11 cellular contexts compared by ENCODE assay signal in the genomic region with DNA sequence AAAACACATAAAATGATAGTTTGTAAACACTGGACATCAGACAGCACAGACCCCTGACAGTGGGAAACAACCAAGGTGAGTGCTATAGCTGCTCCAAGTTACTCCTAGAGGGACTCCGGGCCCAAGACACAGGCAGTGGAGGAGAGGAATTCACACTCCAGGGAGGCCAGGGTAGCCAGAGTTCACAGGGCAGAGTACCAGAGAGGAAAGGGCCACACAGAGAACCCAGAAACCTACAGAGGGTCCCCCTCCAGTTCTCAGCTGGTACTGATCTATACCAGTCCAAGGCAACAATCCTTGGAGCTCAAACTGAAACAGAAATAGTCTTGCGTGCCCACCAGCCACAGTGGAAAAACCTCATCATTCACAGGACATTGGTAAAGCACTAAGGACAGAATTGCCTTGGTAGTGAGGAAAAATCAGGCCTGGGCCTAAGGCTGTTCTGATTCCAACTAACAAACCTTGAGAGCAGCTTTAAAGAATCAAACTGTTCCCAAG. TPM values are rescaled to one million over a fixed set of nuclear protein-coding genes. Genes with fewer than 3 reads are reported as not detected.
DNase-seq lines count a peak whose midpoint lies in the region; ATAC-seq and TF ChIP-seq lines count a peak whose summit lies in the region.
"Had no signal": no experiment of that assay in that cellular context is flagged by ENCODE, and none has a peak within 500 bp of the region (broad histone marks: within the 10 kb centered on the region; RNA-seq: fewer than 3 reads in every experiment).

No MANE protein-coding gene starts in this region.

- TF ChIP-seq EP300 in tibial nerve (IDR thresholded peaks at IDR 0.05): no peak

- no peak overlapping the region for H3K27ac Mint-ChIP-seq in effector memory CD8-positive, alpha-beta T cell
- H3K27ac Mint-ChIP-seq: T-cell had no signal

- no peaks in the 10 kb centered on the region for H3K27me3 Mint-ChIP-seq in effector memory CD8-positive, alpha-beta T cell
- H3K27me3 Mint-ChIP-seq: T-cell had no signal

- DNase-seq in SJSA1 (ENCODE audit: low read depth in 1 of 2, low spot score in 2 of 2): no peak
- DNase-seq in epithelial cell of prostate (ENCODE audit: low read depth, low spot score): no peak
- DNase-seq in tibial nerve (ENCODE audit: low spot score in 2 of 2): no peak
- no peak for DNase-seq in NCI-H2029 (lab: John Stamatoyannopoulos, UW)
- DNase-seq in effector memory CD8-positive, alpha-beta T cell: no peak
- no peak for DNase-seq in NCI-H345 treated with DMSO at 0.1 percent for 48 hours (lab: John Stamatoyannopoulos, UW; ENCODE audit: unreplicated experiment)
- DNase-seq: activated CD8-positive, alpha-beta memory T cell treated with anti-CD3 and anti-CD28 coated beads, Interleukin-2, amount 50 U/mL, for 48 hours; right lobe of liver; T-cell had no signal

- peaks cover 48% of the 10 kb centered on the region for H3K36me3 ChIP-seq in SJSA1
- no peaks in the 10 kb centered on the region for H3K36me3 ChIP-seq in muscle layer of colon (ENCODE audit: insufficient read depth, low read length)
- H3K36me3 ChIP-seq in tibial nerve: peaks cover 0 to 24% (median 0%) of the 10 kb centered on the region in 3 donors
- H3K36me3 ChIP-seq: right lobe of liver had no signal

- no peak overlapping the region for H3K9ac ChIP-seq in muscle layer of colon (ENCODE audit: low read length)

- H3K4me3 ChIP-seq in SJSA1 (no peak overlapping the region), muscle layer of colon (ENCODE audit: low read depth in 1 of 2, low read length in 2 of 2) (peak overlapping the region in 1 of 2 donors; percentile 26), tibial nerve (no peak overlapping the region)
- H3K4me3 ChIP-seq: right lobe of liver had no signal

- peaks cover 7 to 13% of the 10 kb centered on the region in 2 donors for H3K4me1 Mint-ChIP-seq in effector memory CD8-positive, alpha-beta T cell (ENCODE audit: low read depth in 2 of 2)

- WGBS in tibial nerve, 2 donors: 53 to 67% methylated on average over 2 of the region's 2 CpGs

- no peak overlapping the region for H3K4me3 Mint-ChIP-seq in effector memory CD8-positive, alpha-beta T cell
- H3K4me3 Mint-ChIP-seq: T-cell had no signal

- ATAC-seq in GM18858 (IDR thresholded peaks at IDR 0.05; ENCODE audit: unreplicated experiment): no peak
- no peak for ATAC-seq in effector memory CD8-positive, alpha-beta T cell (replicated peaks)
- ATAC-seq: T-cell had no signal

- H3K27ac ChIP-seq in SJSA1: peak overlapping the region; percentile 58
- peak overlapping the region; percentile 91 for H3K27ac ChIP-seq in epithelial cell of prostate
- peak overlapping the region; percentile 36 for H3K27ac ChIP-seq in muscle layer of colon (ENCODE audit: low read depth, low read length)
- peak overlapping the region in 3 of 4 donors; percentile 2 to 79 (median 66) for H3K27ac ChIP-seq in tibial nerve

- peaks cover 11% of the 10 kb centered on the region for H3K9me3 ChIP-seq in SJSA1 (replicated peaks)
- no peaks in the 10 kb centered on the region for H3K9me3 ChIP-seq in muscle layer of colon (ENCODE audit: low read length)
- H3K9me3 ChIP-seq in tibial nerve: peaks cover 0 to 11% (median 0%) of the 10 kb centered on the region in 4 donors
- H3K9me3 ChIP-seq: right lobe of liver had no signal

- H3K27me3 ChIP-seq in SJSA1 (replicated peaks) (no peaks in the 10 kb centered on the region), muscle layer of colon (ENCODE audit: control insufficient read depth in 1 of 2, insufficient read depth in 2 of 2, low read length in 2 of 2) (no peaks in the 10 kb centered on the region), tibial nerve (no peaks in the 10 kb centered on the region)
- H3K27me3 ChIP-seq: right lobe of liver had no signal

- H3K36me3 Mint-ChIP-seq in effector memory CD8-positive, alpha-beta T cell (ENCODE audit: insufficient read depth): no peaks in the 10 kb centered on the region

- no peak for TF ChIP-seq POLR2A in tibial nerve (IDR thresholded peaks at IDR 0.05)

- H3K4me1 ChIP-seq in SJSA1 (replicated peaks): peaks cover 42% of the 10 kb centered on the region
- peaks cover 60% of the 10 kb centered on the region for H3K4me1 ChIP-seq in muscle layer of colon (ENCODE audit: insufficient read depth, low read length)
- H3K4me1 ChIP-seq in tibial nerve: peaks cover 0 to 58% (median 32%) of the 10 kb centered on the region in 4 donors

- H3K9me3 Mint-ChIP-seq in effector memory CD8-positive, alpha-beta T cell: peaks cover 6 to 14% of the 10 kb centered on the region in 2 donors

- TF ChIP-seq CTCF in tibial nerve (IDR thresholded peaks at IDR 0.05): no peak

RNA-seq across cellular contexts. Expression of gene VPS37C, which starts 7.6 kb away (rescaled TPM):
- total RNA-seq in SJSA1 (2014; rRNA removed; shearing (Covaris generic)): 22.2 and 29.9 TPM in 2 replicates
- 10 to 100 TPM; 11.8 to 22.2 (median 13.6) TPM for total RNA-seq in tibial nerve

RNA-seq across cellular contexts. Expression of gene PGA3, which starts 49.7 kb away (rescaled TPM):
- total RNA-seq in SJSA1 (2014; rRNA removed; shearing (Covaris generic)): not detected in 2 replicates
- total RNA-seq in tibial nerve: 10 to 100 TPM in 1 of 4 donors, 1 to 10 TPM in 1, not detected in 2; 1.5 to 11.1 TPM
- total RNA-seq: T-cell had no signal

RNA-seq across cellular contexts. Expression of gene CD5, which starts 51.4 kb away (rescaled TPM):
- not detected in 2 replicates for total RNA-seq in SJSA1 (2014; rRNA removed; shearing (Covaris generic))
- total RNA-seq in tibial nerve: 1 to 10 TPM in 1 of 4 donors, under 1 TPM in 3; 0.20 to 1.8 (median 0.43) TPM

Comparison
In these comparisons a context has a peak if more than half of its experiments do, and no peak if none do; other contexts are left out.
1. H3K27ac ChIP-seq: peak in every context shown above with its lines; median percentile 91 in epithelial cell of prostate; 66 in tibial nerve; 58 in SJSA1; 36 in muscle layer of colon.